ENCODE assay signal across 8 cellular contexts in the genomic region with DNA sequence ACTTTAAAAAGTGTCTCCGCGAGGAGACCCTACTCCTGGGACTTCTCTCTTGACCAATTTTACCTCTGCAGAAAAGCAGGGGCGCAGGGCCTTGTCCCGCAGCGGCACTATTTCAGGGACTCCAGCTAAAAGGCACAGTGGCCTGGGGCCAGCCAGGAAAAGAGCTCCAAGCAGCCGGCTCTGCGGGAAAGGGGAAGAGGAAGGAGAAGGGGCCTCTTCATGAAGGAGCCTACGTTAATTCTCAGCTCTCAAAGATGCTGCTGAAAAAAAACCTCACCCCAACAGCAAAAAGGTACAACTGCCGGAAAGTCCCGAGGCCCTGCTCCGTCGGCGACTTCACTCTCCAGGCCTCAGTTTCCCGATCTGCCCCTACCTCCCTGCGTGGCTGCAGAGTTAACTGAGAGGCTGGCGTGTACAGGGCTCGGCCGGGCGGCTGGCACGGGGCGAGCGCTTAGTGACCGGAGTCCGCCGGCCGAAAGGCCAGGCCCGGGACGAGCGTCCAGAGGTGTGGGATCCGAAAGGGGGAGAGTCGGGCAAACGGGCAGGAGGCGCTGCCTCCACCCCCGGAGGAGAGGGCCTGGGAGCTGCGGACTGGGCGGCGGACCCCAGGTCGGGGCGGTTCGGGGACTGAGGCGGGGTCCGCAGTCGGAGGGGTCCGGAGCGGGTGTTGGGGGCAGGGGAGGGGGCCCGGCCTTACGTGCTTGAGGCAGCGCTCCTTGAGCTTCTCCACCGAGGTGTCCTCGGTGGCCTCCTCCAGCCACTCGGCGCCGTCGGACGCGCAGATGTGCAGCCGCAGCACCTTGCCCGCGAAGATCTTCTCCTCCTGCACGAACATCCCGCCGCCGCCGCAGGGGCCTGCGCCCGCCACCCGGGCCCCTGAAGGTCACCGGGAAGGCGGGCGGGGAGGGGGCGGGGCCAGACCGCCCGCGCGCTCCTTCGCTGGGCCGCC. TPM values are rescaled to one million over a fixed set of nuclear protein-coding genes. Genes with fewer than 3 reads are reported as not detected.
DNase-seq lines count a peak whose midpoint lies in the region; ATAC-seq and TF ChIP-seq lines count a peak whose summit lies in the region.

No MANE protein-coding gene starts in this region.

- peak overlapping the region; percentile 68 for H3K4me2 ChIP-seq in neuronal stem cell (ENCODE audit: insufficient read depth, low read length, poor library complexity, severe bottlenecking)

- peak; percentile 23 for ATAC-seq in HG03342 (IDR thresholded peaks at IDR 0.05; ENCODE audit: unreplicated experiment)

- H3K4me3 ChIP-seq in fibroblast of mammary gland (ENCODE audit: control insufficient read depth, low read depth, low read length) (peak overlapping the region; percentile 76), neuronal stem cell (ENCODE audit: low read length in 2 of 2) (peak overlapping the region; percentile 91 to 92)

- peaks cover 11% of the 10 kb centered on the region for H3K79me1 ChIP-seq in neuronal stem cell (ENCODE audit: low read depth, low read length)

- H3K23ac ChIP-seq in neuronal stem cell (ENCODE audit: low read depth, low read length, poor library complexity) = no peak overlapping the region

- H3K4ac ChIP-seq in neuronal stem cell (ENCODE audit: low read length) = no peak overlapping the region

- peak overlapping the region; percentile 93 for H2AFZ ChIP-seq in neuronal stem cell (ENCODE audit: low read length)

- H4K91ac ChIP-seq in neuronal stem cell (ENCODE audit: low read depth, low read length, poor library complexity) = no peak overlapping the region

- H3K4me1 ChIP-seq in neuronal stem cell (ENCODE audit: control insufficient read depth in 2 of 2, insufficient read depth in 1 of 2, low read depth in 1 of 2, low read length in 2 of 2) = peaks cover 10 to 23% of the 10 kb centered on the region in 2 donors

- H3K27ac ChIP-seq in neuronal stem cell (replicated peaks; ENCODE audit: low read length) = no peak overlapping the region

- H3K27ac Mint-ChIP-seq in T-helper 2 cell treated with Interferon-gamma antibody and Interleukin-4, amounts not matched to agents 5 μg/mL and 100 μg/mL, for 36 hours = peak overlapping the region; percentile 51

- no peak overlapping the region for H2BK15ac ChIP-seq in neuronal stem cell (ENCODE audit: low read length)

- peak overlapping the region; percentile 93 for H3K18ac ChIP-seq in neuronal stem cell (ENCODE audit: low read length)

- H2BK120ac ChIP-seq in neuronal stem cell (ENCODE audit: low read depth, low read length) = no peak overlapping the region

- no peak overlapping the region for H3K14ac ChIP-seq in neuronal stem cell (ENCODE audit: low read length)

- peak overlapping the region; percentile 87 for H3K4me3 Mint-ChIP-seq in T-helper 2 cell treated with Interferon-gamma antibody and Interleukin-4, amounts not matched to agents 5 μg/mL and 100 μg/mL, for 36 hours

- no peaks in the 10 kb centered on the region for H3K9me3 Mint-ChIP-seq in T-helper 2 cell treated with Interferon-gamma antibody and Interleukin-4, amounts not matched to agents 5 μg/mL and 100 μg/mL, for 36 hours

- no peak overlapping the region for H4K8ac ChIP-seq in neuronal stem cell (ENCODE audit: low read depth, low read length)

- H3K36me3 Mint-ChIP-seq in T-helper 2 cell treated with Interferon-gamma antibody and Interleukin-4, amounts not matched to agents 5 μg/mL and 100 μg/mL, for 36 hours (ENCODE audit: low read depth) = no peaks in the 10 kb centered on the region

- H3K9me3 ChIP-seq in neuronal stem cell (replicated peaks in 1 of 2; ENCODE audit: control insufficient read depth in 2 of 2, insufficient read depth in 1 of 2, low read depth in 1 of 2, low read length in 2 of 2) = no peaks in the 10 kb centered on the region

- peaks cover 25% of the 10 kb centered on the region for H3K4me1 Mint-ChIP-seq in T-helper 2 cell treated with Interferon-gamma antibody and Interleukin-4, amounts not matched to agents 5 μg/mL and 100 μg/mL, for 36 hours (ENCODE audit: low read depth)

- peak overlapping the region; percentile 62 for H2AK5ac ChIP-seq in neuronal stem cell (ENCODE audit: low read depth, low read length)

- H3K27me3 ChIP-seq in neuronal stem cell (ENCODE audit: control insufficient read depth in 3 of 3, insufficient read depth in 3 of 3, low read depth in 1 of 3, low read length in 3 of 3) = peaks cover 0 to 10% (median 0%) of the 10 kb centered on the region in 3 experiments

- peaks cover 0 to 5% of the 10 kb centered on the region in 2 donors for H3K36me3 ChIP-seq in neuronal stem cell (replicated peaks in 1 of 2; ENCODE audit: control insufficient read depth in 2 of 2, insufficient read depth in 2 of 2, low read length in 2 of 2)

- H2BK5ac ChIP-seq in neuronal stem cell (ENCODE audit: low read length) = no peak overlapping the region

- no peak overlapping the region for H2BK12ac ChIP-seq in neuronal stem cell (ENCODE audit: low read length)

- H3K27me3 Mint-ChIP-seq in T-helper 2 cell treated with Interferon-gamma antibody and Interleukin-4, amounts not matched to agents 5 μg/mL and 100 μg/mL, for 36 hours (ENCODE audit: low read depth) = no peaks in the 10 kb centered on the region

- no CpG with 5 or more reads among the region's 77 CpGs for WGBS in neuronal stem cell (ENCODE audit: extremely low coverage in 2 of 2, insufficient read length in 2 of 2, insufficient replicate concordance in 1 of 2), 2 donors

- H3K9ac ChIP-seq in neuronal stem cell (ENCODE audit: low read depth, low read length, poor library complexity) = peak overlapping the region; percentile 97

- DNase-seq in stimulated activated CD4-positive, alpha-beta T cell treated with anti-CD3 and anti-CD28 coated beads, Interleukin-15, amount 100 ng/mL, for 24 hours = peak; percentile 16
- no peak for DNase-seq in stimulated activated CD4-positive, alpha-beta T cell treated with anti-CD3 and anti-CD28 coated beads, Interleukin-4, amount 100 ng/mL, for 4 hours
- DNase-seq in T-helper 2 cell treated with Interferon-gamma antibody and Interleukin-4, amounts not matched to agents 5 μg/mL and 100 μg/mL, for 36 hours (ENCODE audit: low spot score) = no peak
- peak; percentile 11 for DNase-seq in fibroblast of mammary gland (ENCODE audit: low read depth)
- DNase-seq in neuronal stem cell (ENCODE audit: low spot score) = no peak
- no peak for DNase-seq in GOT3 (lab: John Stamatoyannopoulos, UW)
- no peak for DNase-seq in stimulated activated CD4-positive, alpha-beta T cell treated with anti-CD3 and anti-CD28 coated beads, Interleukin-4, amount 100 ng/mL, for 1 hour

- no peak for TF ChIP-seq CTCF in fibroblast of mammary gland (conservative IDR thresholded peaks at IDR 0.05; ENCODE audit: control insufficient read depth, insufficient read depth, low read depth, low read length)

RNA-seq across cellular contexts. Expression of a gene that starts 0.6 kb away (rescaled TPM):
- polyA plus RNA-seq in neuronal stem cell (2013, experiment 1 of 2) = 44.5 TPM
- polyA plus RNA-seq in neuronal stem cell (2013, experiment 2 of 2) = 42.3 TPM

RNA-seq across cellular contexts. Expression of a gene that starts 53.3 kb away (rescaled TPM):
- 30.3 TPM for polyA plus RNA-seq in neuronal stem cell (2013, experiment 1 of 2)
- polyA plus RNA-seq in neuronal stem cell (2013, experiment 2 of 2) = 27.6 TPM

Comparison
In these comparisons a context has a peak if more than half of its experiments do, and no peak if none do; other contexts are left out.
1. DNase-seq: peak in stimulated activated CD4-positive, alpha-beta T cell treated with anti-CD3 and anti-CD28 coated beads, Interleukin-15, amount 100 ng/mL, for 24 hours (single experiment) and fibroblast of mammary gland (single experiment); none in stimulated activated CD4-positive, alpha-beta T cell treated with anti-CD3 and anti-CD28 coated beads, Interleukin-4, amount 100 ng/mL, for 4 hours (0 of 2), T-helper 2 cell treated with Interferon-gamma antibody and Interleukin-4, amounts not matched to agents 5 μg/mL and 100 μg/mL, for 36 hours (single experiment), neuronal stem cell (single experiment), GOT3 (single experiment) and stimulated activated CD4-positive, alpha-beta T cell treated with anti-CD3 and anti-CD28 coated beads, Interleukin-4, amount 100 ng/mL, for 1 hour (single experiment).